In the genomic region with DNA sequence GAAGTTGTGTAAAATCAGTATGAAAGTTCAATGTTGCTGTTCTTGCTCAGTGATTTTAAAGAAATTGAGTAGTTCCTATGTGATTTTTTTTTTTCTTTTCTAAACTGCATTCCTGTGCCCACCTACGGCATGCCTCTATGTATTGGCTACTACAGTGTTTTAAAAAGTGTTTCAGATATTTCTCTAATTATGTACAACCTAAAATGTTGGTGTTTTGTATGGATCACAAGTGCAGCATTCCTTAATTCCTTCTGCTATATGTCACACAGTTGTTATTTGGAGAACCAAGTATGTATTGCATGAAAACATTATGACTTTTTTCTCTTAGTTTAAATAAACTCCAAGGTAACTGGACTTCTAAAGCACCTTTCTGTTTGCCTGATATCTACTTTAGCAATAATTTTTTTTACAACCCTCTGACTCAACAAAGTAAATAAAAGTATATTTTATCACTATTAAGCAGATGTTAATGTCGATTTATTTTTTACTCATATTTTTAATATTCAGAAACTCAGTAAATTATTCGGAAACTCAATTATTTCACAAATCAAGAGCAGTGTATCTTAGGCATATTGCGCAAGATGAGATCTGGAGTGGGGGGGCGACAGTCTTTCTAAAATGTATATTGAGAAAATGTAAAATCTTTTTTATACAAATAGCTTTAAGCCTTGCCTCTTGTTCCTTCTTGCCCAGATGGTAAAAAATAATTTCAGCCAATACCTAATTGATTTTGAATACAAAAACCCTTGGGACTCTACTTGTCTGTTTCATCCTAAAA, we compare ENCODE assay signal across 5 cellular contexts. TPM values are rescaled to one million over a fixed set of nuclear protein-coding genes. Genes with fewer than 3 reads are reported as not detected.
"Had no signal": no experiment of that assay in that cellular context is flagged by ENCODE, and none has a peak within 500 bp of the region (broad histone marks: within the 10 kb centered on the region; RNA-seq: fewer than 3 reads in every experiment).

No MANE protein-coding gene starts in this region.

RNA-seq across cellular contexts. Expression of gene LVRN, which starts 48.5 kb away (rescaled TPM):
- total RNA-seq: activated CD4-positive, alpha-beta T cell treated with anti-CD3 and anti-CD28 coated beads, Interleukin-2, amount 10 ng/mL, durations not matched to agents 7 days and 5 days; kidney epithelial cell; T-helper 17 cell had no signal
- polyA plus RNA-seq: hepatocyte; naive thymus-derived CD8-positive, alpha-beta T cell had no signal
